ENCODE assay signal across 9 cellular contexts in the genomic region with DNA sequence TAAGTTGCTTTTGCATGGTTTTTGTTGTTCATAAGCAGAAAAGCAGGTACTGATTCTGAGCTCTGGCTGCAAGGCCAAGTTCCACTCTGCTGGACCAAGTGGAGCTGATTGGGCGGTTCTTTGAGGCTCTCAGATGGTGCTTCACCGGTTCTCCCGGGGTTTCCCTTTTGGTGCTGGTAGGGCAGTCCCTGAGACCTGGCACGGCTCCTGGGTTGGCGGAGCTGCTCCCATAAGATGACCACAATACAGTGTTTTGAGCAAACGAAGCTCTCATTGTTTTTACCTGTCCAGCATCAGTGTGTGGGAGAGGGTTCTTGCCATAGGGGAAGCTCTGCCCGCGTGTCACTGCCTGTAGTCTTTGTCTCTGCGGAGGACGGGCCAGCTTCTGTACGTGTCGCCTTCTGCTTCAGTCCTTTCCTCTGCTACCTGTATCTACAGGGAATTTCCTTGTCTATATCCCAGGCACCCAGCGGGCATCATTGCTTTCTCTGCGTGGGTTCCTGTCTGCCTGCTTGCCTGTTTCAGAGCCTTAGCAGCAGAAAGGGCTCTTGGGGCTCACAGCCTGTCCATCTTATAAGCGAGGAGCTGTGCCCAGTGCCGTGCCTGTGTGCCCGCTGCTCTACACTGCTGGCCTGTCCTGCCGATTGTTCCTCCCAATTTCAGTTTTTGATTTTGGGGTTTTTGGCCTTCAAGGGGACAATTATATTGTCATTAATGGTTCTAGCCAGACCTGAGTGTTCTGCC. TPM values are rescaled to one million over a fixed set of nuclear protein-coding genes. Genes with fewer than 3 reads are reported as not detected.
DNase-seq lines count a peak whose midpoint lies in the region; ATAC-seq, FAIRE-seq and TF ChIP-seq lines count a peak whose summit lies in the region.
"Had no signal": no experiment of that assay in that cellular context is flagged by ENCODE, and none has a peak within 500 bp of the region (broad histone marks: within the 10 kb centered on the region; RNA-seq: fewer than 3 reads in every experiment).

No MANE protein-coding gene starts in this region.

- no peak for ATAC-seq in GM21367 (IDR thresholded peaks at IDR 0.05; ENCODE audit: unreplicated experiment)

- WGBS in smooth muscle cell (ENCODE audit: low lambda C conversion rate): 78% methylated on average over 18 of the region's 18 CpGs

- peak overlapping the region; percentile 100 for H3K27ac ChIP-seq in VCaP
- peak overlapping the region; percentile 97 for H3K27ac ChIP-seq in smooth muscle cell (ENCODE audit: low read depth)

- no peak for FAIRE-seq in urothelium cell line (lab: Jason Lieb, UNC)

- peak overlapping the region; percentile 98 for H3K4me2 ChIP-seq in smooth muscle cell

- no peaks in the 10 kb centered on the region for H3F3A ChIP-seq in smooth muscle cell (ENCODE audit: low read depth)

- no peaks in the 10 kb centered on the region for H3K9me3 ChIP-seq in smooth muscle cell (replicated peaks; ENCODE audit: low read depth)

- H3K9ac ChIP-seq in smooth muscle cell (ENCODE audit: low read depth): peak overlapping the region; percentile 99

- peaks cover 66% of the 10 kb centered on the region for H3K79me2 ChIP-seq in smooth muscle cell (ENCODE audit: low read depth)

- H3K4me3 ChIP-seq in fibroblast of villous mesenchyme (ENCODE audit: low read depth, low read length) (peak overlapping the region; percentile 77), smooth muscle cell (peak overlapping the region; percentile 86)

- peaks cover 23% of the 10 kb centered on the region for H3K4me1 ChIP-seq in smooth muscle cell (ENCODE audit: low read depth)

- H3K36me3 ChIP-seq in smooth muscle cell (ENCODE audit: low read depth): no peaks in the 10 kb centered on the region

- H4K20me1 ChIP-seq in smooth muscle cell (ENCODE audit: low read depth): peaks cover 65% of the 10 kb centered on the region

- H2AFZ ChIP-seq in smooth muscle cell (ENCODE audit: low read depth): no peak overlapping the region

- DNase-seq in SIG-M5 treated with dmso at 0.1 percent for 504 hours (lab: John Stamatoyannopoulos, UW; ENCODE audit: unreplicated experiment): peak; percentile 11
- DNase-seq in SIG-M5 (lab: John Stamatoyannopoulos, UW): no peak
- no peak for DNase-seq in fibroblast of villous mesenchyme (ENCODE audit: low read depth)
- no peak for DNase-seq in smooth muscle cell (lab: John Stamatoyannopoulos, UW; ENCODE audit: unreplicated experiment)
- DNase-seq in cerebellar cortex (ENCODE audit: low spot score): no peak
- no peak for DNase-seq in urothelium cell line (ENCODE audit: low spot score)
- DNase-seq: erythroblast had no signal

- no peaks in the 10 kb centered on the region for H3K27me3 ChIP-seq in smooth muscle cell (ENCODE audit: low read depth)

- TF ChIP-seq CTCF in VCaP (conservative IDR thresholded peaks at IDR 0.05) (no peak), fibroblast of villous mesenchyme (IDR thresholded peaks at IDR 0.05; ENCODE audit: insufficient read depth, low read depth, low read length) (no peak), smooth muscle cell (IDR thresholded peaks at IDR 0.05; ENCODE audit: borderline replicate concordance, insufficient read depth, poor library complexity, severe bottlenecking) (no peak)

RNA-seq across cellular contexts. Expression of a gene that starts 2.3 kb away (rescaled TPM):
- 99.9 and 111 TPM in 2 replicates for total RNA-seq in fibroblast of villous mesenchyme
- total RNA-seq in smooth muscle cell: 70.7 and 75.0 TPM in 2 replicates
- 8.4 and 14.4 TPM in 2 replicates for polyA plus RNA-seq in smooth muscle cell

RNA-seq across cellular contexts. Expression of a gene that starts 9.2 kb away (rescaled TPM):
- 7.8 and 9.0 TPM in 2 replicates for total RNA-seq in fibroblast of villous mesenchyme
- 6.9 and 7.7 TPM in 2 replicates for total RNA-seq in smooth muscle cell
- polyA plus RNA-seq in smooth muscle cell: 18.3 and 24.8 TPM in 2 replicates

RNA-seq across cellular contexts. Expression of a gene that starts 13.7 kb away (rescaled TPM):
- 11.0 and 13.0 TPM in 2 replicates for total RNA-seq in fibroblast of villous mesenchyme
- 6.8 and 10.0 TPM in 2 replicates for total RNA-seq in smooth muscle cell
- 21.4 and 22.0 TPM in 2 replicates for polyA plus RNA-seq in smooth muscle cell

RNA-seq across cellular contexts. Expression of a gene that starts 16.4 kb away (rescaled TPM):
- total RNA-seq in fibroblast of villous mesenchyme (5.5 and 5.6 TPM in 2 replicates), smooth muscle cell (6.2 and 11.9 TPM in 2 replicates)
- polyA plus RNA-seq in smooth muscle cell: 68.8 and 76.8 TPM in 2 replicates

RNA-seq across cellular contexts. Expression of a gene that starts 17.9 kb away (rescaled TPM):
- total RNA-seq in fibroblast of villous mesenchyme (17.7 and 31.2 TPM in 2 replicates), smooth muscle cell (25.3 and 34.5 TPM in 2 replicates)
- polyA plus RNA-seq in smooth muscle cell: 119 and 121 TPM in 2 replicates
